Comparison of ENCODE assay signal across 2 cellular contexts in genomic region chr9:75454043-75454442, GRCh38.
TF ChIP-seq lines count a peak whose summit lies in the region.

No MANE protein-coding gene starts in this region.

TF ChIP-seq in HEK293T, 16 proteins besides CTCF, POLR2A, EP300 and RAD21 (continued from another document):
- TF ChIP-seq ZNF384 (IDR thresholded peaks at IDR 0.05) (no peak), NFRKB (IDR thresholded peaks at IDR 0.05) (no peak), SUZ12 (IDR thresholded peaks at IDR 0.05) (no peak)

TF ChIP-seq in H1, 55 proteins besides CTCF, POLR2A, EP300 and RAD21 (continued from another document):
- no peak for TF ChIP-seq CTBP2 (IDR thresholded peaks at IDR 0.05; ENCODE audit: borderline replicate concordance, insufficient read depth, insufficient read length, low read length)
